Comparison of ENCODE assay signal across 1 cellular context in genomic region chr9:136485049-136485647, GRCh38.
TF ChIP-seq lines count a peak whose summit lies in the region.

No MANE protein-coding gene starts in this region.

TF ChIP-seq in HEK293, 187 proteins besides CTCF, POLR2A, EP300 and RAD21 (continued from another document):
- TF ChIP-seq ZNF398 (tag by site-specific recombination; IDR thresholded peaks at IDR 0.05) (peak; percentile 28; the same call in 1 of the 2 replicates), ZNF48 (tag by site-specific recombination; IDR thresholded peaks at IDR 0.05) (no peak), ZNF449 (tag by site-specific recombination; IDR thresholded peaks at IDR 0.05) (peak; percentile 96), ZBTB17 (tag by site-specific recombination; IDR thresholded peaks at IDR 0.05) (peak; percentile 50)
